1 cellular context compared by ENCODE assay signal in genomic region chr2:120440521-120441350, GRCh38.
A peak's percentile ranks its signal among the peaks of the same experiment; 100 is the strongest.
TF ChIP-seq lines count a peak whose summit lies in the region.

No MANE protein-coding gene starts in this region.

TF ChIP-seq in HepG2, 621 proteins besides CTCF, POLR2A, EP300 and RAD21 (continued from another document):
- no peak for TF ChIP-seq HMGA1 (CRISPR knock-in tag; conservative IDR thresholded peaks at IDR 0.05)
- no peak for TF ChIP-seq ZHX1 (CRISPR knock-in tag; IDR thresholded peaks at IDR 0.05; ENCODE audit: low read depth)
- TF ChIP-seq, protein P1, sequence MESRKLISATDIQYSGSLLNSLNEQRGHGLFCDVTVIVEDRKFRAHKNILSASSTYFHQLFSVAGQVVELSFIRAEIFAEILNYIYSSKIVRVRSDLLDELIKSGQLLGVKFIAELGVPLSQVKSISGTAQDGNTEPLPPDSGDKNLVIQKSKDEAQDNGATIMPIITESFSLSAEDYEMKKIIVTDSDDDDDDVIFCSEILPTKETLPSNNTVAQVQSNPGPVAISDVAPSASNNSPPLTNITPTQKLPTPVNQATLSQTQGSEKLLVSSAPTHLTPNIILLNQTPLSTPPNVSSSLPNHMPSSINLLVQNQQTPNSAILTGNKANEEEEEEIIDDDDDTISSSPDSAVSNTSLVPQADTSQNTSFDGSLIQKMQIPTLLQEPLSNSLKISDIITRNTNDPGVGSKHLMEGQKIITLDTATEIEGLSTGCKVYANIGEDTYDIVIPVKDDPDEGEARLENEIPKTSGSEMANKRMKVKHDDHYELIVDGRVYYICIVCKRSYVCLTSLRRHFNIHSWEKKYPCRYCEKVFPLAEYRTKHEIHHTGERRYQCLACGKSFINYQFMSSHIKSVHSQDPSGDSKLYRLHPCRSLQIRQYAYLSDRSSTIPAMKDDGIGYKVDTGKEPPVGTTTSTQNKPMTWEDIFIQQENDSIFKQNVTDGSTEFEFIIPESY (CRISPR knock-in tag; IDR thresholded peaks at IDR 0.05) = peak; percentile 93
- no peak for TF ChIP-seq ZBTB25 (CRISPR knock-in tag; IDR thresholded peaks at IDR 0.05)
- TF ChIP-seq ZNF790 (CRISPR knock-in tag; IDR thresholded peaks at IDR 0.05; ENCODE audit: borderline replicate concordance) = no peak
